18 cellular contexts compared by ENCODE assay signal in the genomic region with DNA sequence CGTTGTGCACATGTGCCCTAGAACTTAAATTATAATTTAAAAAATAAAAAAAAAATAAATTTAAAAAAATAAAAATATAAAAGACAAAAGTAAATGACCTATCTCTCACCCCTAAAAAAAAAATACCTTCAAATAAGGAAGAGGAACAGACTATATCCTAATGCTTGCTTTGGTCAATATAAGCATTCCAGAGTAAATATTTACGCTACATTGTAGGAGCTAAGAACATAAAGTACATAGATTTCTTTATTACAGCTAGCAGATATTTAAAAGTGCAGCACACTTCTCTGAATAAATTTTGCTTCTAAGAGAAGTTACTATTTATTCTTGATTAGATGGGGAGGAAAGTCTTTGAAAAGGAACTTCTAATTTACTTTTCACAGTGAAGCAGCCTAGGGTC. TPM values are rescaled to one million over a fixed set of nuclear protein-coding genes. Genes with fewer than 3 reads are reported as not detected.
DNase-seq lines count a peak whose midpoint lies in the region; ATAC-seq, FAIRE-seq and TF ChIP-seq lines count a peak whose summit lies in the region.
"Had no signal": no experiment of that assay in that cellular context is flagged by ENCODE, and none has a peak within 500 bp of the region (broad histone marks: within the 10 kb centered on the region; RNA-seq: fewer than 3 reads in every experiment).

No MANE protein-coding gene starts in this region.

- CTCF ChIA-PET in HepG2 (lab: Yijun Ruan, JAX; ENCODE audit: low intra/inter-chr PET ratio, low total read pairs): no interaction called here

- H3K9ac ChIP-seq in HepG2 (ENCODE audit: insufficient read depth, low read depth, low read length): no peak overlapping the region
- H3K9ac ChIP-seq: BLaER1 treated with 17β-estradiol and CSF1 and Interleukin-3, amounts not matched to agents 10 nM and 100 nM had no signal

- TF ChIP-seq POLR2A in HepG2 (IDR thresholded peaks at IDR 0.05; ENCODE audit: insufficient read depth in 1 of 2, low read depth in 2 of 2, low read length in 2 of 2) (no peak), right lobe of liver (IDR thresholded peaks at IDR 0.05) (no peak), transverse colon (IDR thresholded peaks at IDR 0.05) (no peak), adrenal gland (IDR thresholded peaks at IDR 0.05) (no peak)

- TF ChIP-seq EP300 in HepG2 (IDR thresholded peaks at IDR 0.05; ENCODE audit: low read depth in 2 of 2, low read length in 2 of 2) (no peak), HepG2 (CRISPR knock-in tag; IDR thresholded peaks at IDR 0.05; ENCODE audit: borderline replicate concordance) (no peak), transverse colon (IDR thresholded peaks at IDR 0.05; ENCODE audit: low read depth) (no peak)

- no peaks in the 10 kb centered on the region for H3K9me2 ChIP-seq in hepatocyte (replicated peaks; ENCODE audit: insufficient read depth)

- DNase-seq in HepG2 (ENCODE audit: low spot score): no peak
- no peak for DNase-seq in right lobe of liver
- peak; percentile 67 for DNase-seq in LNCaP clone FGC (ENCODE audit: low read depth)
- DNase-seq in hepatocyte (ENCODE audit: low spot score): no peak
- no peak for DNase-seq in transverse colon
- no peak for DNase-seq in adrenal gland
- DNase-seq in EL: no peak
- DNase-seq in COR-L47 (lab: John Stamatoyannopoulos, UW): no peak
- DNase-seq: ACHN; CD4-positive, CD25-positive, alpha-beta regulatory T cell; H7 had no signal

- POLR2A ChIA-PET in HepG2 (lab: Yijun Ruan, JAX): no interaction called here

- no peak for FAIRE-seq in HepG2 (lab: Jason Lieb, UNC)
- FAIRE-seq: GM12891, HTR-8/SVneo had no signal

- no peak overlapping the region for H3K27ac ChIP-seq in HepG2 (ENCODE audit: extremely low read length, insufficient read depth, low read length)
- no peak overlapping the region for H3K27ac ChIP-seq in right lobe of liver
- H3K27ac ChIP-seq in hepatocyte: peak overlapping the region; percentile 82
- peak overlapping the region; percentile 37 to 64 (median 63) for H3K27ac ChIP-seq in transverse colon
- no peak overlapping the region for H3K27ac ChIP-seq in adrenal gland
- H3K27ac ChIP-seq: BLaER1 treated with 17β-estradiol and CSF1 and Interleukin-3, amounts not matched to agents 10 nM and 100 nM had no signal

- no peaks in the 10 kb centered on the region for H4K20me1 ChIP-seq in HepG2 (ENCODE audit: insufficient read depth, low read length)
- no peaks in the 10 kb centered on the region for H4K20me1 ChIP-seq in hepatocyte (ENCODE audit: insufficient read depth, poor library complexity, severe bottlenecking)
- H4K20me1 ChIP-seq: BLaER1 treated with 17β-estradiol and CSF1 and Interleukin-3, amounts not matched to agents 10 nM and 100 nM had no signal

- WGBS in HepG2 (ENCODE audit: low lambda C conversion rate): 38% methylated on average over 2 of the region's 2 CpGs
- WGBS in right lobe of liver (ENCODE audit: insufficient coverage, low coverage, low lambda C conversion rate, missing lambda C conversion rate): 79% methylated on average over 2 of the region's 2 CpGs
- WGBS in hepatocyte (ENCODE audit: low lambda C conversion rate, missing lambda C conversion rate): 87% methylated on average over 2 of the region's 2 CpGs
- 49 to 57% methylated on average over 2 of the region's 2 CpGs for WGBS in transverse colon (ENCODE audit: low coverage in 1 of 2), 2 donors
- 79 to 86% (median 84%) methylated on average over 2 of the region's 2 CpGs for WGBS in adrenal gland, 4 donors

- in situ Hi-C loops in HepG2 (cut with HindIII; ENCODE audit: extremely low pct_ligation_motif_present, low pct_unique_long_range_greater_than_20kb): no loop called here
- in situ Hi-C loops in transverse colon (cut with MboI; ENCODE audit: low pct_ligation_motif_present in 1 of 4, low pct_unique_long_range_greater_than_20kb in 1 of 4, low sequenced_read_pairs in 3 of 4): no loop called here

- H3K27me3 ChIP-seq in HepG2 (ENCODE audit: control insufficient read depth in 1 of 2, insufficient read depth in 2 of 2, low read length in 2 of 2) (no peaks in the 10 kb centered on the region), right lobe of liver (no peaks in the 10 kb centered on the region), hepatocyte (no peaks in the 10 kb centered on the region), transverse colon (no peaks in the 10 kb centered on the region), adrenal gland (no peaks in the 10 kb centered on the region)
- H3K27me3 ChIP-seq: BLaER1 treated with 17β-estradiol and CSF1 and Interleukin-3, amounts not matched to agents 10 nM and 100 nM had no signal

- H3K36me3 ChIP-seq in HepG2 (replicated peaks in 1 of 2; ENCODE audit: control insufficient read depth in 1 of 2, insufficient read depth in 2 of 2, low read length in 2 of 2) (no peaks in the 10 kb centered on the region), right lobe of liver (no peaks in the 10 kb centered on the region), hepatocyte (replicated peaks; ENCODE audit: insufficient read depth, low read depth) (no peaks in the 10 kb centered on the region), transverse colon (no peaks in the 10 kb centered on the region), adrenal gland (replicated peaks in 1 of 2) (no peaks in the 10 kb centered on the region)
- H3K36me3 ChIP-seq: BLaER1 treated with 17β-estradiol and CSF1 and Interleukin-3, amounts not matched to agents 10 nM and 100 nM had no signal

- TF ChIP-seq CTCF in HepG2 (CRISPR knock-in tag; IDR thresholded peaks at IDR 0.05) (no peak), right lobe of liver (IDR thresholded peaks at IDR 0.05) (no peak), LNCaP clone FGC (IDR thresholded peaks at IDR 0.05; ENCODE audit: control insufficient read depth, extremely low read depth, insufficient read depth) (no peak), hepatocyte (IDR thresholded peaks at IDR 0.05; ENCODE audit: poor library complexity) (no peak), transverse colon (IDR thresholded peaks at IDR 0.05) (no peak), adrenal gland (IDR thresholded peaks at IDR 0.05) (no peak)

- H2AFZ ChIP-seq in HepG2 (ENCODE audit: low read length): no peak overlapping the region
- H2AFZ ChIP-seq in hepatocyte: no peak overlapping the region
- H2AFZ ChIP-seq: GM23338 had no signal

- H3K4me2 ChIP-seq in HepG2 (ENCODE audit: low read depth, low read length): peak overlapping the region; percentile 43; the same call in 1 of the 2 replicates
- peak overlapping the region; percentile 26 for H3K4me2 ChIP-seq in hepatocyte
- H3K4me2 ChIP-seq: BLaER1 treated with 17β-estradiol and CSF1 and Interleukin-3, amounts not matched to agents 10 nM and 100 nM; GM23338 had no signal

- no peak for TF ChIP-seq RAD21 in HepG2 (CRISPR knock-in tag; IDR thresholded peaks at IDR 0.05)

- H3K9me3 ChIP-seq in HepG2 (ENCODE audit: low read length) (no peaks in the 10 kb centered on the region), right lobe of liver (no peaks in the 10 kb centered on the region), hepatocyte (ENCODE audit: low read depth) (no peaks in the 10 kb centered on the region), transverse colon (no peaks in the 10 kb centered on the region), adrenal gland (replicated peaks in 1 of 3) (no peaks in the 10 kb centered on the region)
- H3K9me3 ChIP-seq: BLaER1 treated with 17β-estradiol and CSF1 and Interleukin-3, amounts not matched to agents 10 nM and 100 nM had no signal

- H3K4me3 ChIP-seq in HepG2 (replicated peaks in 1 of 3; ENCODE audit: insufficient read depth in 1 of 3, low read depth in 2 of 3, low read length in 3 of 3) (no peak overlapping the region; a peak in 1 of 6 replicates), right lobe of liver (no peak overlapping the region), LNCaP clone FGC (ENCODE audit: low read depth, low read length) (no peak overlapping the region), hepatocyte (no peak overlapping the region), transverse colon (no peak overlapping the region), adrenal gland (no peak overlapping the region)
- H3K4me3 ChIP-seq: BLaER1 treated with 17β-estradiol and CSF1 and Interleukin-3, amounts not matched to agents 10 nM and 100 nM; GM23338 had no signal

- peaks cover 32% of the 10 kb centered on the region for H3K4me1 ChIP-seq in HepG2 (ENCODE audit: insufficient read depth, low read length)
- no peaks in the 10 kb centered on the region for H3K4me1 ChIP-seq in right lobe of liver
- peaks cover 14% of the 10 kb centered on the region for H3K4me1 ChIP-seq in hepatocyte (ENCODE audit: insufficient read depth)
- peaks cover 0 to 11% (median 4%) of the 10 kb centered on the region in 4 donors for H3K4me1 ChIP-seq in transverse colon
- H3K4me1 ChIP-seq in adrenal gland (replicated peaks in 1 of 2): no peaks in the 10 kb centered on the region
- H3K4me1 ChIP-seq: BLaER1 treated with 17β-estradiol and CSF1 and Interleukin-3, amounts not matched to agents 10 nM and 100 nM had no signal

- intact Hi-C loops in HepG2 (cut with micrococcal nuclease; ENCODE audit: unreplicated experiment) (no loop called here), right lobe of liver (cut with DNase I) (no loop called here), transverse colon (cut with DNase I; ENCODE audit: low total_unique reads) (no loop called here), adrenal gland (cut with DNase I) (no loop called here)

- H3K79me2 ChIP-seq in HepG2 (ENCODE audit: insufficient read depth, low read length) (no peaks in the 10 kb centered on the region), hepatocyte (no peaks in the 10 kb centered on the region)

- BruUV-seq in HepG2 (replicated peaks; lab: Mats Ljungman, UMichigan): no TSS peak

- ATAC-seq in HepG2 (no peak), right lobe of liver (no peak)
- ATAC-seq: GM23338 had no signal

RNA-seq across cellular contexts. Expression of a gene that starts 24.5 kb away (rescaled TPM):
- total RNA-seq in HepG2 (2016; rRNA removed; fragmentation: Illumina TruSeq; extraction: Trizol) (1.2 and 2.1 TPM in 2 replicates), right lobe of liver (1 to 10 TPM in 3 of 6 experiments, under 1 TPM in 3; 0.29 to 1.4 (median 1.1) TPM), hepatocyte (17.1 and 19.5 TPM in 2 replicates), transverse colon (under 1 TPM in 1 of 4 donors, not detected in 3; 0.96 TPM), adrenal gland (under 1 TPM in 1 of 8 donors, not detected in 7; 0.14 TPM)
- 0.62 TPM in 1 of 2 replicates, not detected in the other for total RNA-seq in HepG2 (2016; cell fraction: cytosol; rRNA removed; fragmentation: Illumina TruSeq; extraction: Trizol; ENCODE audit: low read depth)
- 1.2 and 2.2 TPM in 2 replicates for total RNA-seq in HepG2 (2016; cell fraction: insoluble cytoplasmic fraction; rRNA removed; fragmentation: Illumina TruSeq; extraction: Trizol)
- 0.37 and 0.38 TPM in 2 replicates for total RNA-seq in HepG2 (2016; cell fraction: membrane; rRNA removed; fragmentation: Illumina TruSeq; extraction: Trizol)
- 2.3 and 2.6 TPM in 2 replicates for total RNA-seq in HepG2 (2016; cell fraction: nucleus; rRNA removed; fragmentation: Illumina TruSeq; extraction: Trizol)
- polyA plus RNA-seq in HepG2 (2011; rRNA removed) (1.4 and 3.4 TPM in 2 replicates), hepatocyte (1.2 and 3.2 TPM in 2 replicates), adrenal gland (not detected)
- polyA plus RNA-seq in HepG2 (2011; cell fraction: cytosol; rRNA removed): 0.47 and 2.7 TPM in 2 replicates
- 0.11 and 1.5 TPM in 2 replicates for polyA plus RNA-seq in HepG2 (2011; cell fraction: nucleus; rRNA removed)
- 1.4 and 1.5 TPM in 2 replicates for polyA plus RNA-seq in HepG2 (2012)
- polyA plus RNA-seq in HepG2 (2016; cell fraction: cytosol; fragmentation: Illumina TruSeq; extraction: Trizol; ENCODE audit: low read depth): 0.11 and 0.20 TPM in 2 replicates
- 0.50 and 1.0 TPM in 2 replicates for polyA plus RNA-seq in HepG2 (2016; cell fraction: insoluble cytoplasmic fraction; fragmentation: Illumina TruSeq; extraction: Trizol; ENCODE audit: low read depth)
- 0.35 and 0.39 TPM in 2 replicates for polyA plus RNA-seq in HepG2 (2016; cell fraction: membrane; fragmentation: Illumina TruSeq; extraction: Trizol; ENCODE audit: low read depth)
- polyA plus RNA-seq in HepG2 (2016; cell fraction: nucleus; fragmentation: Illumina TruSeq; extraction: Trizol; ENCODE audit: insufficient read depth, low read depth): 2.0 and 2.7 TPM in 2 replicates
- polyA minus RNA-seq in HepG2 (2011; rRNA and poly(A)+ RNA removed; ENCODE audit: low replicate concordance): 0.42 TPM in 1 of 2 replicates, not detected in the other
- polyA minus RNA-seq in HepG2 (2011; cell fraction: cytosol; rRNA and poly(A)+ RNA removed): 0.53 and 1.8 TPM in 2 replicates
- polyA minus RNA-seq in HepG2 (2011; cell fraction: nucleus; rRNA and poly(A)+ RNA removed): 1.4 and 4.4 TPM in 2 replicates
- total RNA-seq: A172; CD4-positive, CD25-positive, alpha-beta regulatory T cell; Daoy; G401; GM23338; H7 had no signal
- polyA plus RNA-seq: CD4-positive, CD25-positive, alpha-beta regulatory T cell; GM23338 had no signal

RNA-seq across cellular contexts. Expression of a gene that starts 41.2 kb away (rescaled TPM):
- total RNA-seq in HepG2 (2016; rRNA removed; fragmentation: Illumina TruSeq; extraction: Trizol): 0.11 TPM in 1 of 2 replicates, not detected in the other
- total RNA-seq in HepG2 (2016; cell fraction: cytosol; rRNA removed; fragmentation: Illumina TruSeq; extraction: Trizol; ENCODE audit: low read depth): not detected in 2 replicates
- total RNA-seq in HepG2 (2016; cell fraction: insoluble cytoplasmic fraction; rRNA removed; fragmentation: Illumina TruSeq; extraction: Trizol): 0.09 TPM in 1 of 2 replicates, not detected in the other
- not detected in 2 replicates for total RNA-seq in HepG2 (2016; cell fraction: membrane; rRNA removed; fragmentation: Illumina TruSeq; extraction: Trizol)
- not detected in 2 replicates for total RNA-seq in HepG2 (2016; cell fraction: nucleus; rRNA removed; fragmentation: Illumina TruSeq; extraction: Trizol)
- polyA plus RNA-seq in HepG2 (2011; rRNA removed): not detected in 2 replicates
- polyA plus RNA-seq in HepG2 (2011; cell fraction: cytosol; rRNA removed): not detected in 2 replicates
- polyA plus RNA-seq in HepG2 (2011; cell fraction: nucleus; rRNA removed): not detected in 2 replicates
- polyA plus RNA-seq in HepG2 (2012): 0.08 TPM in 1 of 2 replicates, not detected in the other
- not detected in 2 replicates for polyA plus RNA-seq in HepG2 (2016; cell fraction: cytosol; fragmentation: Illumina TruSeq; extraction: Trizol; ENCODE audit: low read depth)
- polyA plus RNA-seq in HepG2 (2016; cell fraction: insoluble cytoplasmic fraction; fragmentation: Illumina TruSeq; extraction: Trizol; ENCODE audit: low read depth): not detected in 2 replicates
- polyA plus RNA-seq in HepG2 (2016; cell fraction: membrane; fragmentation: Illumina TruSeq; extraction: Trizol; ENCODE audit: low read depth): 0.08 TPM in 1 of 2 replicates, not detected in the other
- polyA plus RNA-seq in HepG2 (2016; cell fraction: nucleus; fragmentation: Illumina TruSeq; extraction: Trizol; ENCODE audit: insufficient read depth, low read depth): not detected in 2 replicates
- polyA minus RNA-seq in HepG2 (2011; rRNA and poly(A)+ RNA removed; ENCODE audit: low replicate concordance): not detected in 2 replicates
- not detected in 2 replicates for polyA minus RNA-seq in HepG2 (2011; cell fraction: cytosol; rRNA and poly(A)+ RNA removed)
- not detected in 2 replicates for polyA minus RNA-seq in HepG2 (2011; cell fraction: nucleus; rRNA and poly(A)+ RNA removed)
- not detected for total RNA-seq in right lobe of liver
- 0.73 and 1.0 TPM in 2 replicates for total RNA-seq in hepatocyte
- 0.62 TPM in 1 of 2 replicates, not detected in the other for polyA plus RNA-seq in hepatocyte
- not detected for total RNA-seq in transverse colon
- total RNA-seq in adrenal gland: not detected
- polyA plus RNA-seq in adrenal gland: not detected
- total RNA-seq: A172; CD4-positive, CD25-positive, alpha-beta regulatory T cell; Daoy; G401; GM23338; H7 had no signal
- polyA plus RNA-seq: CD4-positive, CD25-positive, alpha-beta regulatory T cell; GM23338 had no signal

Comparison
In these comparisons a context has a peak if more than half of its experiments do, and no peak if none do; other contexts are left out.
1. H3K27ac ChIP-seq: peak in hepatocyte (single experiment) and transverse colon (4 of 4); none in HepG2 (single experiment), right lobe of liver (0 of 3) and adrenal gland (0 of 5).